28 cellular contexts compared by ENCODE assay signal in the genomic region with DNA sequence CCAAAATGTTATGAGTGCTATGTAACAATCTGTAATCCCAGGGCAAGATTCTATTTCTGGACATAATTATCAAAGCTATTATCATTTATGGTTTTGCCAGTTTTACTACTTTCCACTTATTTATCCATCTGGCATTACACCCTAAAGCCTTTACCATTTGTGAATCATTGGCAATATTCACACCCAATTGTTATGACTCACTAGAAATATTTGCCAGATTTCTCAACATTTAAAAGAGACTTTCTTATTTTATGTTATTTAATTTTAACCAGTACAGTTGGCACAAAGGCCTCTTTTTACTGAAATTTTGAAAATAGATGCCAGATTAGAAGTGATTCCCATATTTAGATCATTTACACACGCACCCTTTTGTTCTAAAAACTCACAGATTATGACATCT.
DNase-seq lines count a peak whose midpoint lies in the region; ATAC-seq, FAIRE-seq and TF ChIP-seq lines count a peak whose summit lies in the region.
"Had no signal": no experiment of that assay in that cellular context is flagged by ENCODE, and none has a peak within 500 bp of the region (broad histone marks: within the 10 kb centered on the region; RNA-seq: fewer than 3 reads in every experiment).

No MANE protein-coding gene starts in this region.

- H3K79me2 ChIP-seq in keratinocyte (ENCODE audit: control insufficient read depth, insufficient read depth, low read length) = no peaks in the 10 kb centered on the region

- no peak overlapping the region for H3K9ac ChIP-seq in keratinocyte (ENCODE audit: control insufficient read depth, extremely low read depth, insufficient read depth, low read length)

- DNase-seq in EL (peak; percentile 36), M059J (ENCODE audit: low read depth) (peak; percentile 37), cardiac fibroblast (ENCODE audit: low read depth in 2 of 2) (peak; percentile 6 to 18), keratinocyte (ENCODE audit: low read depth, low spot score) (no peak), cerebellum (ENCODE audit: low spot score) (no peak), NCI-H345 (lab: John Stamatoyannopoulos, UW) (no peak), body of pancreas (no peak)
- no peak for DNase-seq in stimulated activated naive B cell treated with anti-CD40 and anti-IgM and Interleukin-4, amounts not matched to agents 10 μg/mL and 1 μg/mL and 100 μg/mL, for 72 hours
- DNase-seq: activated T-cell treated with anti-CD3 and anti-CD28 coated beads for 4 hours; naive thymus-derived CD4-positive, alpha-beta T cell; NCI-H1417; NCI-H2081; NCI-H2227 treated with DMSO at 0.1 percent for 48 hours; NCI-H748 treated with DMSO at 0.1 percent for 48 hours; RPMI8226; sigmoid colon; stimulated activated naive CD4-positive, alpha-beta T cell; T-helper 2 cell had no signal

- H3K4me1 ChIP-seq in keratinocyte (ENCODE audit: control insufficient read depth, extremely low read depth, insufficient read depth, low read length) (peaks cover 23% of the 10 kb centered on the region), body of pancreas (no peaks in the 10 kb centered on the region)
- H3K4me1 ChIP-seq: sigmoid colon had no signal

- peaks cover 0 to 7% of the 10 kb centered on the region in 2 donors for H3K36me3 Mint-ChIP-seq in stimulated activated naive B cell treated with anti-CD40 and anti-IgM and Interleukin-4, amounts not matched to agents 10 μg/mL and 1 μg/mL and 100 μg/mL, for 72 hours
- H3K36me3 Mint-ChIP-seq: activated naive CD8-positive, alpha-beta T cell; CD14-positive monocyte; naive thymus-derived CD4-positive, alpha-beta T cell had no signal

- no peaks in the 10 kb centered on the region for H3K27me3 ChIP-seq in keratinocyte (ENCODE audit: control insufficient read depth, extremely low read depth, insufficient read depth, low read length)
- no peaks in the 10 kb centered on the region for H3K27me3 ChIP-seq in body of pancreas
- H3K27me3 ChIP-seq: sigmoid colon had no signal

- dilution Hi-C loops in keratinocyte (cut with MboI; ENCODE audit: extremely low pct_ligation_motif_present, low sequenced_read_pairs) = no loop called here

- WGBS in body of pancreas, 2 donors = 69 to 88% methylated on average over 1 of the region's 1 CpG

- TF ChIP-seq CTCF in cardiac fibroblast (IDR thresholded peaks at IDR 0.05; ENCODE audit: low read depth, low read length) = no peak
- no peak for TF ChIP-seq CTCF in keratinocyte (optimal IDR thresholded peaks at IDR 0.05 in 1 of 3, IDR thresholded peaks at IDR 0.05 in 1 of 3, conservative IDR thresholded peaks at IDR 0.05 in 1 of 3; ENCODE audit: extremely low read depth in 1 of 3, insufficient read depth in 2 of 3, low read length in 3 of 3)
- TF ChIP-seq CTCF in body of pancreas (IDR thresholded peaks at IDR 0.05) = no peak

- H3K27ac ChIP-seq in keratinocyte (ENCODE audit: control insufficient read depth, insufficient read depth, low read length) (no peak overlapping the region), body of pancreas (no peak overlapping the region)
- H3K27ac ChIP-seq: sigmoid colon had no signal

- no peak for FAIRE-seq in keratinocyte (lab: Jason Lieb, UNC)
- FAIRE-seq: astrocyte, D721Med, endothelial cell of umbilical vein, urothelium cell line had no signal

- H4K20me1 ChIP-seq in keratinocyte (ENCODE audit: control insufficient read depth, extremely low read depth, insufficient read depth, low read length) = no peaks in the 10 kb centered on the region

- ATAC-seq in body of pancreas = no peak
- no peak for ATAC-seq in stimulated activated naive B cell treated with anti-CD40 and anti-IgM and Interleukin-4, amounts not matched to agents 10 μg/mL and 1 μg/mL and 100 μg/mL, for 72 hours (replicated peaks)
- ATAC-seq: GM23338; left lobe of liver; naive thymus-derived CD4-positive, alpha-beta T cell had no signal

- no peak overlapping the region for H3K27ac Mint-ChIP-seq in stimulated activated naive B cell treated with anti-CD40 and anti-IgM and Interleukin-4, amounts not matched to agents 10 μg/mL and 1 μg/mL and 100 μg/mL, for 72 hours
- H3K27ac Mint-ChIP-seq: activated naive CD8-positive, alpha-beta T cell; CD14-positive monocyte; GM23338; IgD-negative memory B cell; naive thymus-derived CD4-positive, alpha-beta T cell; progenitor cell of endocrine pancreas had no signal

- intact Hi-C loops in body of pancreas (cut with DNase I) = no loop called here

- H3K9me3 ChIP-seq in keratinocyte (ENCODE audit: control insufficient read depth, low read depth, low read length) (no peaks in the 10 kb centered on the region), body of pancreas (no peaks in the 10 kb centered on the region)
- H3K9me3 ChIP-seq: sigmoid colon had no signal

- peaks cover 1 to 4% of the 10 kb centered on the region in 2 donors for H3K27me3 Mint-ChIP-seq in stimulated activated naive B cell treated with anti-CD40 and anti-IgM and Interleukin-4, amounts not matched to agents 10 μg/mL and 1 μg/mL and 100 μg/mL, for 72 hours
- H3K27me3 Mint-ChIP-seq: activated naive CD8-positive, alpha-beta T cell; naive thymus-derived CD4-positive, alpha-beta T cell; progenitor cell of endocrine pancreas had no signal

- TF ChIP-seq POLR2A in body of pancreas (IDR thresholded peaks at IDR 0.05) = no peak

- H3K4me2 ChIP-seq in keratinocyte (ENCODE audit: control insufficient read depth, extremely low read depth, insufficient read depth, low read depth, low read length) = peak overlapping the region; percentile 24
- H3K4me2 ChIP-seq: GM23338 had no signal

- H3K9me1 ChIP-seq in keratinocyte (ENCODE audit: control insufficient read depth, extremely low read depth, insufficient read depth, low read length) = no peaks in the 10 kb centered on the region

- H3K4me3 ChIP-seq in cardiac fibroblast (replicated peaks in 1 of 2; ENCODE audit: low read depth in 2 of 2, low read length in 2 of 2) (no peak overlapping the region), keratinocyte (ENCODE audit: control insufficient read depth in 2 of 3, extremely low read depth in 1 of 3, insufficient read depth in 2 of 3, low read depth in 1 of 3, low read length in 3 of 3) (no peak overlapping the region), body of pancreas (no peak overlapping the region)
- H3K4me3 ChIP-seq: GM23338, sigmoid colon had no signal

- peaks cover 1 to 6% of the 10 kb centered on the region in 2 donors for H3K4me1 Mint-ChIP-seq in stimulated activated naive B cell treated with anti-CD40 and anti-IgM and Interleukin-4, amounts not matched to agents 10 μg/mL and 1 μg/mL and 100 μg/mL, for 72 hours
- H3K4me1 Mint-ChIP-seq: CD14-positive monocyte; GM23338; IgD-negative memory B cell; naive thymus-derived CD4-positive, alpha-beta T cell had no signal

- peaks cover 17 to 24% of the 10 kb centered on the region in 2 donors for H3K9me3 Mint-ChIP-seq in stimulated activated naive B cell treated with anti-CD40 and anti-IgM and Interleukin-4, amounts not matched to agents 10 μg/mL and 1 μg/mL and 100 μg/mL, for 72 hours

- no peak overlapping the region for H2AFZ ChIP-seq in keratinocyte (ENCODE audit: control insufficient read depth, low read length)
- H2AFZ ChIP-seq: GM23338 had no signal

- H3K36me3 ChIP-seq in keratinocyte (ENCODE audit: control insufficient read depth in 2 of 2, extremely low read depth in 1 of 2, insufficient read depth in 2 of 2, low read length in 2 of 2) = no peaks in the 10 kb centered on the region
- H3K36me3 ChIP-seq in body of pancreas (replicated peaks in 1 of 2; ENCODE audit: insufficient read depth in 1 of 2, low read depth in 2 of 2) = no peaks in the 10 kb centered on the region
- H3K36me3 ChIP-seq: sigmoid colon had no signal

- no peak overlapping the region for H3K4me3 Mint-ChIP-seq in stimulated activated naive B cell treated with anti-CD40 and anti-IgM and Interleukin-4, amounts not matched to agents 10 μg/mL and 1 μg/mL and 100 μg/mL, for 72 hours
- H3K4me3 Mint-ChIP-seq: activated naive CD8-positive, alpha-beta T cell; CD14-positive monocyte; GM23338; IgD-negative memory B cell; naive thymus-derived CD4-positive, alpha-beta T cell had no signal

Comparison
In these comparisons a context has a peak if more than half of its experiments do, and no peak if none do; other contexts are left out.
1. DNase-seq: peak in EL (single experiment), M059J (single experiment) and cardiac fibroblast (2 of 2); none in keratinocyte (single experiment), cerebellum (single experiment), NCI-H345 (single experiment), body of pancreas (0 of 4) and stimulated activated naive B cell treated with anti-CD40 and anti-IgM and Interleukin-4, amounts not matched to agents 10 μg/mL and 1 μg/mL and 100 μg/mL, for 72 hours (single experiment).